ENCODE assay signal across 1 cellular context in the genomic region with DNA sequence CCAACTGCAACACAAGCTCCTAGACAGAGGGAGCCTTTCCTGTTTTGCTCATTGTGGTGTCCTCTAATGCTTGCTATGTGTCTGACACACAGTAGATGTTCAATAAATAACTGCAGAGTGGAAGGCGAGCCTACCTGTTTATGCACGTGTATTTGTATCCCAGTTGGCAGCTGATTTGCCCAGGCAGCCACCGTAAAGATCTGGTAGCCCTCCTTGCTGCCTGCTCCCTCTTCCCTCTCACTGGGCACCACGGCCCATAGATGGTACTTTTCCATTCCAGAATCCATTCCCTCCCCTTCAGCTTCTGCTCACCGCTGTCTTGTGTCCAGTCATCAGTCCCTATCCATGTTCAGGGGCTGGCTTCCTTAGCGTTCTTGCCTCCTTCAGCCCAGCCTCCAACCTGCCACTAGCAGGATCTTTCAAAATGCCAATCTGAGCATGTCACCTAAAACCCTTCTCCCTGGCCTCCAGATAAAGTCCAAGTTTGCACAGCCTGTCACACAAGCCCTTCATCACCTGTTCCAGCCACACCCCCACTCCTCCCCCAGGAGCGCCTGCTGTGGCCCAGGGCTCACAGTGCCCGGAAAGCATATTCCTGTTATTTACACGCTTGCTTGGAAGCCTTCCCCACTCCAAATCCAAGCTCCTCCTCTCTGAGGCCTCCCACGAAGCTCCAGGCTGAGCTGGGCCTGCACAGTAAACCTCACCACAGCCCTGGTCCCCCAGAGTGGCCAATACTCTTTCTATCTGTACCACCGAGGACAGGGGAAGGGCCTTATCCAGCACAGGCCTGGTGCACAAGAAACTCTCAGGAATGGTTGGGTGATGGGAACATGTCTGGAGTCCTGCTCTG.
A peak's percentile ranks its signal among the peaks of the same experiment; 100 is the strongest.
TF ChIP-seq lines count a peak whose summit lies in the region.

No MANE protein-coding gene starts in this region.

TF ChIP-seq in HepG2, 621 proteins besides CTCF, POLR2A, EP300 and RAD21 (continued from another document and continues in another):
- TF ChIP-seq, protein P1, sequence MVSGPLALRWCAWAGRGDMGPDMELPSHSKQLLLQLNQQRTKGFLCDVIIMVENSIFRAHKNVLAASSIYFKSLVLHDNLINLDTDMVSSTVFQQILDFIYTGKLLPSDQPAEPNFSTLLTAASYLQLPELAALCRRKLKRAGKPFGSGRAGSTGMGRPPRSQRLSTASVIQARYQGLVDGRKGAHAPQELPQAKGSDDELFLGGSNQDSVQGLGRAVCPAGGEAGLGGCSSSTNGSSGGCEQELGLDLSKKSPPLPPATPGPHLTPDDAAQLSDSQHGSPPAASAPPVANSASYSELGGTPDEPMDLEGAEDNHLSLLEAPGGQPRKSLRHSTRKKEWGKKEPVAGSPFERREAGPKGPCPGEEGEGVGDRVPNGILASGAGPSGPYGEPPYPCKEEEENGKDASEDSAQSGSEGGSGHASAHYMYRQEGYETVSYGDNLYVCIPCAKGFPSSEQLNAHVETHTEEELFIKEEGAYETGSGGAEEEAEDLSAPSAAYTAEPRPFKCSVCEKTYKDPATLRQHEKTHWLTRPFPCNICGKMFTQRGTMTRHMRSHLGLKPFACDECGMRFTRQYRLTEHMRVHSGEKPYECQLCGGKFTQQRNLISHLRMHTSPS (CRISPR knock-in tag; IDR thresholded peaks at IDR 0.05; ENCODE audit: low read depth): 0 out of 2 replicates have a peak, but pooled peaks have one; percentile 41
- TF ChIP-seq HMG20B (CRISPR knock-in tag; conservative IDR thresholded peaks at IDR 0.05) (peak; percentile 45; the same call in 1 of the 2 replicates), ZNF781 (CRISPR knock-in tag; IDR thresholded peaks at IDR 0.05; ENCODE audit: borderline replicate concordance, not compliant biosample characterization) (no peak), ZSCAN22 (CRISPR knock-in tag; IDR thresholded peaks at IDR 0.05) (no peak), HNF4A (CRISPR knock-in tag; IDR thresholded peaks at IDR 0.05) (peak; percentile 80), ZEB1 (IDR thresholded peaks at IDR 0.05; ENCODE audit: insufficient replicate concordance, low read depth) (peak; percentile 62), ZNF703 (CRISPR knock-in tag; IDR thresholded peaks at IDR 0.05; ENCODE audit: borderline replicate concordance) (no peak), NCOA1 (CRISPR knock-in tag; IDR thresholded peaks at IDR 0.05) (0 out of 2 replicates have a peak, but pooled peaks have one; percentile 42), MXD4 (CRISPR knock-in tag; IDR thresholded peaks at IDR 0.05) (0 out of 2 replicates have a peak, but pooled peaks have one; percentile 52), STAT5B (CRISPR knock-in tag; IDR thresholded peaks at IDR 0.05) (no peak), ZNF224 (CRISPR knock-in tag; IDR thresholded peaks at IDR 0.05) (peak; percentile 42; the same call in 1 of the 2 replicates), ZBTB21 (CRISPR knock-in tag; IDR thresholded peaks at IDR 0.05) (no peak), RARA (CRISPR knock-in tag; IDR thresholded peaks at IDR 0.05) (peak; percentile 31; the same call in 1 of the 2 replicates), ZNF326 (CRISPR knock-in tag; IDR thresholded peaks at IDR 0.05; ENCODE audit: borderline replicate concordance) (no peak), MAFF (IDR thresholded peaks at IDR 0.05; ENCODE audit: low read depth, low read length) (no peak), ZFAT (CRISPR knock-in tag; conservative IDR thresholded peaks at IDR 0.05) (no peak), DMAP1 (CRISPR knock-in tag; IDR thresholded peaks at IDR 0.05) (peak; percentile 60; the same call in 1 of the 2 replicates), KDM3A (CRISPR knock-in tag; IDR thresholded peaks at IDR 0.05; ENCODE audit: low read depth) (0 out of 2 replicates have a peak, but pooled peaks have one; percentile 48), HNRNPK (IDR thresholded peaks at IDR 0.05; ENCODE audit: low read depth, low read length, poor library complexity, severe bottlenecking) (no peak), HNRNPUL1 (IDR thresholded peaks at IDR 0.05; ENCODE audit: low read depth, low read length) (no peak), TEAD3 (CRISPR knock-in tag; optimal IDR thresholded peaks at IDR 0.05; ENCODE audit: borderline replicate concordance) (peak; percentile 55), ZNF232 (CRISPR knock-in tag; IDR thresholded peaks at IDR 0.05; ENCODE audit: borderline replicate concordance) (no peak), SAP130 (CRISPR knock-in tag; IDR thresholded peaks at IDR 0.05; ENCODE audit: low read depth) (peak; percentile 93), ZMYM4 (CRISPR knock-in tag; IDR thresholded peaks at IDR 0.05) (peak; percentile 73), ZNF446 (CRISPR knock-in tag; IDR thresholded peaks at IDR 0.05) (no peak), ZNF350 (CRISPR knock-in tag; IDR thresholded peaks at IDR 0.05; ENCODE audit: borderline replicate concordance, low read depth) (no peak)
- TF ChIP-seq, protein P2, sequence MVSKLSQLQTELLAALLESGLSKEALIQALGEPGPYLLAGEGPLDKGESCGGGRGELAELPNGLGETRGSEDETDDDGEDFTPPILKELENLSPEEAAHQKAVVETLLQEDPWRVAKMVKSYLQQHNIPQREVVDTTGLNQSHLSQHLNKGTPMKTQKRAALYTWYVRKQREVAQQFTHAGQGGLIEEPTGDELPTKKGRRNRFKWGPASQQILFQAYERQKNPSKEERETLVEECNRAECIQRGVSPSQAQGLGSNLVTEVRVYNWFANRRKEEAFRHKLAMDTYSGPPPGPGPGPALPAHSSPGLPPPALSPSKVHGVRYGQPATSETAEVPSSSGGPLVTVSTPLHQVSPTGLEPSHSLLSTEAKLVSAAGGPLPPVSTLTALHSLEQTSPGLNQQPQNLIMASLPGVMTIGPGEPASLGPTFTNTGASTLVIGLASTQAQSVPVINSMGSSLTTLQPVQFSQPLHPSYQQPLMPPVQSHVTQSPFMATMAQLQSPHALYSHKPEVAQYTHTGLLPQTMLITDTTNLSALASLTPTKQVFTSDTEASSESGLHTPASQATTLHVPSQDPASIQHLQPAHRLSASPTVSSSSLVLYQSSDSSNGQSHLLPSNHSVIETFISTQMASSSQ (IDR thresholded peaks at IDR 0.05; ENCODE audit: low read depth): no peak
- TF ChIP-seq, protein P2 (CRISPR knock-in tag; IDR thresholded peaks at IDR 0.05; ENCODE audit: borderline replicate concordance): peak; percentile 35; the same call in 1 of the 2 replicates
- TF ChIP-seq, protein P3, sequence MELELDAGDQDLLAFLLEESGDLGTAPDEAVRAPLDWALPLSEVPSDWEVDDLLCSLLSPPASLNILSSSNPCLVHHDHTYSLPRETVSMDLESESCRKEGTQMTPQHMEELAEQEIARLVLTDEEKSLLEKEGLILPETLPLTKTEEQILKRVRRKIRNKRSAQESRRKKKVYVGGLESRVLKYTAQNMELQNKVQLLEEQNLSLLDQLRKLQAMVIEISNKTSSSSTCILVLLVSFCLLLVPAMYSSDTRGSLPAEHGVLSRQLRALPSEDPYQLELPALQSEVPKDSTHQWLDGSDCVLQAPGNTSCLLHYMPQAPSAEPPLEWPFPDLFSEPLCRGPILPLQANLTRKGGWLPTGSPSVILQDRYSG (CRISPR knock-in tag; IDR thresholded peaks at IDR 0.05): no peak
- TF ChIP-seq, protein P4, sequence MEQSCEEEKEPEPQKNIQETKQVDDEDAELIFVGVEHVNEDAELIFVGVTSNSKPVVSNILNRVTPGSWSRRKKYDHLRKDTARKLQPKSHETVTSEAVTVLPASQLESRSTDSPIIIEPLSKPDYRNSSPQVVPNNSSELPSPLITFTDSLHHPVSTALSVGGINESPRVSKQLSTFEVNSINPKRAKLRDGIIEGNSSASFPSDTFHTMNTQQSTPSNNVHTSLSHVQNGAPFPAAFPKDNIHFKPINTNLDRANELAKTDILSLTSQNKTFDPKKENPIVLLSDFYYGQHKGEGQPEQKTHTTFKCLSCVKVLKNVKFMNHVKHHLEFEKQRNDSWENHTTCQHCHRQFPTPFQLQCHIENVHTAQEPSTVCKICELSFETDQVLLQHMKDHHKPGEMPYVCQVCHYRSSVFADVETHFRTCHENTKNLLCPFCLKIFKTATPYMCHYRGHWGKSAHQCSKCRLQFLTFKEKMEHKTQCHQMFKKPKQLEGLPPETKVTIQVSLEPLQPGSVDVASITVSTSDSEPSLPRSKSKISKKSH (CRISPR knock-in tag; IDR thresholded peaks at IDR 0.05; ENCODE audit: borderline replicate concordance): peak; percentile 32; the same call in 1 of the 2 replicates
- TF ChIP-seq, protein P5, sequence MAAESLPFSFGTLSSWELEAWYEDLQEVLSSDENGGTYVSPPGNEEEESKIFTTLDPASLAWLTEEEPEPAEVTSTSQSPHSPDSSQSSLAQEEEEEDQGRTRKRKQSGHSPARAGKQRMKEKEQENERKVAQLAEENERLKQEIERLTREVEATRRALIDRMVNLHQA (CRISPR knock-in tag; IDR thresholded peaks at IDR 0.05): no peak
- TF ChIP-seq, protein P6, sequence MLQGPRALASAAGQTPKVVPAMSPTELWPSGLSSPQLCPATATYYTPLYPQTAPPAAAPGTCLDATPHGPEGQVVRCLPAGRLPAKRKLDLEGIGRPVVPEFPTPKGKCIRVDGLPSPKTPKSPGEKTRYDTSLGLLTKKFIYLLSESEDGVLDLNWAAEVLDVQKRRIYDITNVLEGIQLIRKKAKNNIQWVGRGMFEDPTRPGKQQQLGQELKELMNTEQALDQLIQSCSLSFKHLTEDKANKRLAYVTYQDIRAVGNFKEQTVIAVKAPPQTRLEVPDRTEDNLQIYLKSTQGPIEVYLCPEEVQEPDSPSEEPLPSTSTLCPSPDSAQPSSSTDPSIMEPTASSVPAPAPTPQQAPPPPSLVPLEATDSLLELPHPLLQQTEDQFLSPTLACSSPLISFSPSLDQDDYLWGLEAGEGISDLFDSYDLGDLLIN (CRISPR knock-in tag; IDR thresholded peaks at IDR 0.05; ENCODE audit: borderline replicate concordance): no peak
- TF ChIP-seq, protein P7, sequence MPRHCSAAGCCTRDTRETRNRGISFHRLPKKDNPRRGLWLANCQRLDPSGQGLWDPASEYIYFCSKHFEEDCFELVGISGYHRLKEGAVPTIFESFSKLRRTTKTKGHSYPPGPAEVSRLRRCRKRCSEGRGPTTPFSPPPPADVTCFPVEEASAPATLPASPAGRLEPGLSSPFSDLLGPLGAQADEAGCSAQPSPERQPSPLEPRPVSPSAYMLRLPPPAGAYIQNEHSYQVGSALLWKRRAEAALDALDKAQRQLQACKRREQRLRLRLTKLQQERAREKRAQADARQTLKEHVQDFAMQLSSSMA (CRISPR knock-in tag; IDR thresholded peaks at IDR 0.05): peak; percentile 72; the same call in 1 of the 2 replicates
- TF ChIP-seq, protein P8, sequence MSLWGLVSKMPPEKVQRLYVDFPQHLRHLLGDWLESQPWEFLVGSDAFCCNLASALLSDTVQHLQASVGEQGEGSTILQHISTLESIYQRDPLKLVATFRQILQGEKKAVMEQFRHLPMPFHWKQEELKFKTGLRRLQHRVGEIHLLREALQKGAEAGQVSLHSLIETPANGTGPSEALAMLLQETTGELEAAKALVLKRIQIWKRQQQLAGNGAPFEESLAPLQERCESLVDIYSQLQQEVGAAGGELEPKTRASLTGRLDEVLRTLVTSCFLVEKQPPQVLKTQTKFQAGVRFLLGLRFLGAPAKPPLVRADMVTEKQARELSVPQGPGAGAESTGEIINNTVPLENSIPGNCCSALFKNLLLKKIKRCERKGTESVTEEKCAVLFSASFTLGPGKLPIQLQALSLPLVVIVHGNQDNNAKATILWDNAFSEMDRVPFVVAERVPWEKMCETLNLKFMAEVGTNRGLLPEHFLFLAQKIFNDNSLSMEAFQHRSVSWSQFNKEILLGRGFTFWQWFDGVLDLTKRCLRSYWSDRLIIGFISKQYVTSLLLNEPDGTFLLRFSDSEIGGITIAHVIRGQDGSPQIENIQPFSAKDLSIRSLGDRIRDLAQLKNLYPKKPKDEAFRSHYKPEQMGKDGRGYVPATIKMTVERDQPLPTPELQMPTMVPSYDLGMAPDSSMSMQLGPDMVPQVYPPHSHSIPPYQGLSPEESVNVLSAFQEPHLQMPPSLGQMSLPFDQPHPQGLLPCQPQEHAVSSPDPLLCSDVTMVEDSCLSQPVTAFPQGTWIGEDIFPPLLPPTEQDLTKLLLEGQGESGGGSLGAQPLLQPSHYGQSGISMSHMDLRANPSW (CRISPR knock-in tag; IDR thresholded peaks at IDR 0.05; ENCODE audit: borderline replicate concordance): no peak
- TF ChIP-seq, protein P9, sequence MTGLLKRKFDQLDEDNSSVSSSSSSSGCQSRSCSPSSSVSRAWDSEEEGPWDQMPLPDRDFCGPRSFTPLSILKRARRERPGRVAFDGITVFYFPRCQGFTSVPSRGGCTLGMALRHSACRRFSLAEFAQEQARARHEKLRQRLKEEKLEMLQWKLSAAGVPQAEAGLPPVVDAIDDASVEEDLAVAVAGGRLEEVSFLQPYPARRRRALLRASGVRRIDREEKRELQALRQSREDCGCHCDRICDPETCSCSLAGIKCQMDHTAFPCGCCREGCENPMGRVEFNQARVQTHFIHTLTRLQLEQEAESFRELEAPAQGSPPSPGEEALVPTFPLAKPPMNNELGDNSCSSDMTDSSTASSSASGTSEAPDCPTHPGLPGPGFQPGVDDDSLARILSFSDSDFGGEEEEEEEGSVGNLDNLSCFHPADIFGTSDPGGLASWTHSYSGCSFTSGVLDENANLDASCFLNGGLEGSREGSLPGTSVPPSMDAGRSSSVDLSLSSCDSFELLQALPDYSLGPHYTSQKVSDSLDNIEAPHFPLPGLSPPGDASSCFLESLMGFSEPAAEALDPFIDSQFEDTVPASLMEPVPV (CRISPR knock-in tag; IDR thresholded peaks at IDR 0.05): 0 out of 2 replicates have a peak, but pooled peaks have one; percentile 43
- TF ChIP-seq, protein P10, sequence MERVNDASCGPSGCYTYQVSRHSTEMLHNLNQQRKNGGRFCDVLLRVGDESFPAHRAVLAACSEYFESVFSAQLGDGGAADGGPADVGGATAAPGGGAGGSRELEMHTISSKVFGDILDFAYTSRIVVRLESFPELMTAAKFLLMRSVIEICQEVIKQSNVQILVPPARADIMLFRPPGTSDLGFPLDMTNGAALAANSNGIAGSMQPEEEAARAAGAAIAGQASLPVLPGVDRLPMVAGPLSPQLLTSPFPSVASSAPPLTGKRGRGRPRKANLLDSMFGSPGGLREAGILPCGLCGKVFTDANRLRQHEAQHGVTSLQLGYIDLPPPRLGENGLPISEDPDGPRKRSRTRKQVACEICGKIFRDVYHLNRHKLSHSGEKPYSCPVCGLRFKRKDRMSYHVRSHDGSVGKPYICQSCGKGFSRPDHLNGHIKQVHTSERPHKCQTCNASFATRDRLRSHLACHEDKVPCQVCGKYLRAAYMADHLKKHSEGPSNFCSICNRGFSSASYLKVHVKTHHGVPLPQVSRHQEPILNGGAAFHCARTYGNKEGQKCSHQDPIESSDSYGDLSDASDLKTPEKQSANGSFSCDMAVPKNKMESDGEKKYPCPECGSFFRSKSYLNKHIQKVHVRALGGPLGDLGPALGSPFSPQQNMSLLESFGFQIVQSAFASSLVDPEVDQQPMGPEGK (CRISPR knock-in tag; IDR thresholded peaks at IDR 0.05): peak; percentile 97
